26 cellular contexts compared by ENCODE assay signal in genomic region chr15:64472161-64472560, GRCh38.
"Had no signal": no experiment of that assay in that cellular context is flagged by ENCODE, and none has a peak within 500 bp of the region (broad histone marks: within the 10 kb centered on the region; RNA-seq: fewer than 3 reads in every experiment).

No MANE protein-coding gene starts in this region.

- H3K27me3 ChIP-seq: hepatocyte, pancreas, sigmoid colon, spleen, suprapubic skin, tibial artery, uterus had no signal

- H3K9me3 ChIP-seq: left ventricle myocardium inferior, pancreas, prostate gland, sigmoid colon, spleen, suprapubic skin, thoracic aorta, tibial artery, uterus had no signal

- H3K4me2 ChIP-seq: hepatocyte had no signal

- H3K36me3 ChIP-seq: pancreas, prostate gland, suprapubic skin, thoracic aorta, tibial artery, uterus had no signal

- FAIRE-seq: pancreas, small intestine had no signal

- H3K4me1 ChIP-seq: pancreas, uterus had no signal

- H3K27me3 Mint-ChIP-seq: naive B cell; stimulated activated naive CD8-positive, alpha-beta T cell treated with anti-CD3 and anti-CD28 coated beads, Interleukin-15, Interleukin-2, amounts not matched to agents 100 ng/mL and 50 ng/mL, for 24 hours; type B pancreatic cell had no signal

- H3K27ac Mint-ChIP-seq: mesothelial cell of epicardium; nephron; stimulated activated effector memory CD8-positive, alpha-beta T cell treated with anti-CD3 and anti-CD28 coated beads, Interleukin-12 subunit alpha, Interleukin-12 subunit beta, amount 100 ng/mL, for 72 hours; stimulated activated naive CD8-positive, alpha-beta T cell treated with anti-CD3 and anti-CD28 coated beads, Interleukin-15, Interleukin-2, amounts not matched to agents 100 ng/mL and 50 ng/mL, for 24 hours; type B pancreatic cell had no signal

- H3K27ac ChIP-seq: hepatocyte, left ventricle myocardium inferior, pancreas, prostate gland, sigmoid colon, spleen, suprapubic skin, tibial artery, uterus had no signal

- H3K4me3 Mint-ChIP-seq: mesothelial cell of epicardium; naive B cell; nephron; neural crest cell; stimulated activated effector memory CD8-positive, alpha-beta T cell treated with anti-CD3 and anti-CD28 coated beads, Interleukin-12 subunit alpha, Interleukin-12 subunit beta, amount 100 ng/mL, for 72 hours; stimulated activated naive CD8-positive, alpha-beta T cell treated with anti-CD3 and anti-CD28 coated beads, Interleukin-15, Interleukin-2, amounts not matched to agents 100 ng/mL and 50 ng/mL, for 24 hours; type B pancreatic cell had no signal

- H3K9me3 Mint-ChIP-seq: mesothelial cell of epicardium; naive B cell; nephron; neural crest cell; stimulated activated effector memory CD8-positive, alpha-beta T cell treated with anti-CD3 and anti-CD28 coated beads, Interleukin-12 subunit alpha, Interleukin-12 subunit beta, amount 100 ng/mL, for 72 hours; stimulated activated naive CD8-positive, alpha-beta T cell treated with anti-CD3 and anti-CD28 coated beads, Interleukin-15, Interleukin-2, amounts not matched to agents 100 ng/mL and 50 ng/mL, for 24 hours; type B pancreatic cell had no signal

- ATAC-seq: pancreas; right cardiac atrium; stimulated activated effector memory CD8-positive, alpha-beta T cell treated with anti-CD3 and anti-CD28 coated beads, Interleukin-12 subunit alpha, Interleukin-12 subunit beta, amount 100 ng/mL, for 72 hours had no signal

- DNase-seq: islet precursor cell; left ventricle myocardium inferior; mesendoderm; naive B cell; nucleus accumbens; pancreas; retina; right cardiac atrium; sigmoid colon; small intestine; spleen; stimulated activated CD4-positive, alpha-beta T cell treated with anti-CD3 and anti-CD28 coated beads, Interleukin-4, amount 100 ng/mL, for 24 hours; stimulated activated naive CD4-positive, alpha-beta T cell; tibial artery; uterus had no signal

- H3K4me3 ChIP-seq: hepatocyte, left ventricle myocardium inferior, lung, pancreas, prostate gland, sigmoid colon, spleen, suprapubic skin, thoracic aorta, tibial artery, uterus had no signal

- H2AFZ ChIP-seq: hepatocyte had no signal
